In the genomic region with DNA sequence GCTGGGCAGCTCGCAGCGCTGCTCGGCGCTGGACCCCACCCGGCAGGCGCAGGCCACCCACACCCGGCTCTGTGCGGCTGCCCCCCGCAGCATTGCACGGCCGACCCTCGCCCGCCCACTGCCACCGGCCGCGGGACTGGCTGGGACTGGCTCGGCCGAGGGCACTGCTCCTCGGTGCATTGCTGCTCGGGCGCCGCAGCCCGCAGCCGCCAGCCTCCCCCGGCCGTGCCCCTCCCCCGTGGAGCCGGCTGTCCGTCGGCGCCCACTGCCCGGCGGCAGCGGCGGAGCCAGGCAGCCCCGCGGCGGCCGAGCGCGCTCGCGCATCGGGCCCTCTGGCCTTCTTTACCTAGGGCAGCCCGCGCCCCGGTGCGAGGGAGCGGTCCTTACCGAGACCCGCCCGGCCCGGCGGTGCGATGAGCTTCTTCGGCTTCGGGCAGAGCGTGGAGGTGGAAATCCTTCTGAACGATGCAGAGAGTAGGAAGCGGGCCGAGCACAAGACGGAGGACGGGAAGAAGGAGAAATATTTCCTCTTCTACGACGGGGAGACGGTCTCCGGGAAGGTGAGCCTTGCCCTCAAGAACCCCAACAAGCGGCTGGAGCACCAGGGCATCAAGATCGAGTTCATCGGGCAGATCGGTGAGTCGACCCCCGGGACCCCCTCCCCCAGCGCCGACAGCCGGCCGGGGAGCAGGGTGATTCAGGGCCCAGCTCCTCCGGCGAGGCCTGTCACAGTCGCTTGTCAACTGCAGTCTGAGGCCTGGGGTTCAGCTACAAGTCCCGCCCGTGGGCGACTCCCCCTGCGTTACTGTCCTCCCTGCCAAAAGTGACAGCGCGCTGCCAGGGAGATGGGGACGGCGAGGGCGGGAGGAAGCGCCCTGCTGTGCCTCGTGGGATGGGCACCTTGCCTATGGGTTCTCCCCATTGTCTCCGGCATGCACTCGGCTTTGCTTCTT, we compare ENCODE assay signal across 1 cellular context.
TF ChIP-seq lines count a peak whose summit lies in the region.

No MANE protein-coding gene starts in this region.

TF ChIP-seq in HEK293, 187 proteins besides CTCF, POLR2A, EP300 and RAD21 (continued from another document):
- TF ChIP-seq, protein P1, sequence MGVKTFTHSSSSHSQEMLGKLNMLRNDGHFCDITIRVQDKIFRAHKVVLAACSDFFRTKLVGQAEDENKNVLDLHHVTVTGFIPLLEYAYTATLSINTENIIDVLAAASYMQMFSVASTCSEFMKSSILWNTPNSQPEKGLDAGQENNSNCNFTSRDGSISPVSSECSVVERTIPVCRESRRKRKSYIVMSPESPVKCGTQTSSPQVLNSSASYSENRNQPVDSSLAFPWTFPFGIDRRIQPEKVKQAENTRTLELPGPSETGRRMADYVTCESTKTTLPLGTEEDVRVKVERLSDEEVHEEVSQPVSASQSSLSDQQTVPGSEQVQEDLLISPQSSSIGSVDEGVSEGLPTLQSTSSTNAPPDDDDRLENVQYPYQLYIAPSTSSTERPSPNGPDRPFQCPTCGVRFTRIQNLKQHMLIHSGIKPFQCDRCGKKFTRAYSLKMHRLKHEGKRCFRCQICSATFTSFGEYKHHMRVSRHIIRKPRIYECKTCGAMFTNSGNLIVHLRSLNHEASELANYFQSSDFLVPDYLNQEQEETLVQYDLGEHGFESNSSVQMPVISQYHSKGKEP (tag by site-specific recombination; IDR thresholded peaks at IDR 0.05), result 0 out of 2 replicates have a peak, but pooled peaks have one; percentile 28
- TF ChIP-seq ZNF433 (tag by site-specific recombination; IDR thresholded peaks at IDR 0.05; ENCODE audit: low read depth) (no peak), ZNF423 (tag by site-specific recombination; IDR thresholded peaks at IDR 0.05) (peak; percentile 66), ZNF521 (tag by site-specific recombination; IDR thresholded peaks at IDR 0.05) (no peak), ZBTB20 (tag by site-specific recombination; IDR thresholded peaks at IDR 0.05) (peak; percentile 65; the same call in 1 of the 2 replicates), ZIC2 (tag by site-specific recombination; IDR thresholded peaks at IDR 0.05) (peak; percentile 64)
- TF ChIP-seq, protein P2, sequence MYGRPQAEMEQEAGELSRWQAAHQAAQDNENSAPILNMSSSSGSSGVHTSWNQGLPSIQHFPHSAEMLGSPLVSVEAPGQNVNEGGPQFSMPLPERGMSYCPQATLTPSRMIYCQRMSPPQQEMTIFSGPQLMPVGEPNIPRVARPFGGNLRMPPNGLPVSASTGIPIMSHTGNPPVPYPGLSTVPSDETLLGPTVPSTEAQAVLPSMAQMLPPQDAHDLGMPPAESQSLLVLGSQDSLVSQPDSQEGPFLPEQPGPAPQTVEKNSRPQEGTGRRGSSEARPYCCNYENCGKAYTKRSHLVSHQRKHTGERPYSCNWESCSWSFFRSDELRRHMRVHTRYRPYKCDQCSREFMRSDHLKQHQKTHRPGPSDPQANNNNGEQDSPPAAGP (tag by site-specific recombination; IDR thresholded peaks at IDR 0.05), result no peak
